Comparison of ENCODE assay signal across 21 cellular contexts in the genomic region with DNA sequence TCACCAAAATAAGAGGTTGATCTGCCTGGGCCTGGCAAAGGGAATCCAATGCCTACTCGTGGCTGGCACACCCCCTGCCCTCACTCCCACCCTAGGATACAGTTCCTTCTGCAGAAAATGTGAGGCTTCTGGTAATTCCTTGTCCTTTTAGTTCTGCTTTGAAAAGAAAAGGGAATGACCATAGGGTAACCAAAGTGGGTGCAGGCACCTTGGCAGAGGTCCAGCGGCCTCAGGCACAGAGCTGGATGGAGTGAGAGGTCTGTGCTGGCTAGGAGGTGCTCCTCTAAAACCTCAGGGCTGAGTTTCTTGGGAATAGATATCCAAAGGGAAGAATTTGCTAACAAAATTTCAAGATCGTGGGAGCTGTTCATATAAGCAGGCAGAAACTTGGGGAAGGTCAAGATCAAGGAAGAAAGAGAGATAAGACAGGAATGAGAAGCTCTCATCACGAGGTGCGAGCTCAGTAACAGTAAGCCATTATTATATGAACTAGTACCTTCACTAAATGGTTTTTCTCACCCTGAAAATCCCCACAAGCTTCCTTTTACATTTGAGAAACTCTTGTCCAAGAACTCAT.
"Had no signal": no experiment of that assay in that cellular context is flagged by ENCODE, and none has a peak within 500 bp of the region (broad histone marks: within the 10 kb centered on the region; RNA-seq: fewer than 3 reads in every experiment).

No MANE protein-coding gene starts in this region.

- H3K27me3 Mint-ChIP-seq: activated CD4-positive, alpha-beta memory T cell treated with anti-CD3 and anti-CD28 coated beads, Interleukin-2, amount 10 ng/mL, durations not matched to agents 7 days and 5 days; activated T-helper 17 cell treated with anti-CD3 and anti-CD28 coated beads, Interleukin-2, amount 50 U/mL, for 72 hours had no signal

- H2AFZ ChIP-seq: PC-9 had no signal

- FAIRE-seq: K562 had no signal

- H3K4me3 ChIP-seq: K562, PC-9 had no signal

- H3K9me3 Mint-ChIP-seq: activated T-helper 17 cell treated with anti-CD3 and anti-CD28 coated beads, Interleukin-2, amount 50 U/mL, for 72 hours had no signal

- H3K36me3 Mint-ChIP-seq: activated naive CD8-positive, alpha-beta T cell had no signal

- H3K27ac Mint-ChIP-seq: activated CD4-positive, alpha-beta memory T cell treated with anti-CD3 and anti-CD28 coated beads, Interleukin-2, amount 10 ng/mL, durations not matched to agents 7 days and 5 days; activated naive CD4-positive, alpha-beta T cell treated with anti-CD3 and anti-CD28 coated beads for 36 hours; activated naive CD8-positive, alpha-beta T cell; activated T-helper 17 cell treated with anti-CD3 and anti-CD28 coated beads, Interleukin-2, amount 50 U/mL, for 72 hours had no signal

- DNase-seq: activated CD4-positive, alpha-beta memory T cell treated with anti-CD3 and anti-CD28 coated beads, Interleukin-2, amount 10 ng/mL, durations not matched to agents 7 days and 5 days; activated CD4-positive, alpha-beta T cell treated with anti-CD3 and anti-CD28 coated beads, Interleukin-2, amount 50 U/mL, for 1 hour; activated CD4-positive, CD25-positive, alpha-beta regulatory T cell; activated gamma-delta T cell; activated naive CD4-positive, alpha-beta T cell treated with anti-CD3 and anti-CD28 coated beads for 36 hours; activated T-cell treated with anti-CD3 and anti-CD28 coated beads for 4 hours; activated T-cell treated with anti-CD3 and anti-CD28 coated beads, Interleukin-2, amount 50 U/mL, for 48 hours; Karpas-422; NCI-H1105 treated with DMSO at 0.1 percent for 48 hours; NCI-H1436 treated with DMSO at 0.1 percent for 48 hours; NCI-H187; NCI-H2081; NCI-H446 treated with DMSO at 0.1 percent for 48 hours; NCI-H526; PC-9; SIG-M5; T-helper 1 cell had no signal

- H3K4me2 ChIP-seq: PC-9 had no signal

- H3K27ac ChIP-seq: PC-9, VCaP had no signal

- H3K4me3 Mint-ChIP-seq: activated CD4-positive, alpha-beta memory T cell treated with anti-CD3 and anti-CD28 coated beads, Interleukin-2, amount 10 ng/mL, durations not matched to agents 7 days and 5 days; activated naive CD4-positive, alpha-beta T cell treated with anti-CD3 and anti-CD28 coated beads for 36 hours; activated naive CD8-positive, alpha-beta T cell; activated T-helper 17 cell treated with anti-CD3 and anti-CD28 coated beads, Interleukin-2, amount 50 U/mL, for 72 hours had no signal

- H3K4me1 Mint-ChIP-seq: activated CD4-positive, alpha-beta memory T cell treated with anti-CD3 and anti-CD28 coated beads, Interleukin-2, amount 10 ng/mL, durations not matched to agents 7 days and 5 days; activated T-helper 17 cell treated with anti-CD3 and anti-CD28 coated beads, Interleukin-2, amount 50 U/mL, for 72 hours had no signal
